ENCODE assay signal across 8 cellular contexts in genomic region chr2:99140056-99140859, GRCh38. TPM values are rescaled to one million over a fixed set of nuclear protein-coding genes. Genes with fewer than 3 reads are reported as not detected.
DNase-seq lines count a peak whose midpoint lies in the region; ATAC-seq and TF ChIP-seq lines count a peak whose summit lies in the region.

No MANE protein-coding gene starts in this region.

- H4K20me1 ChIP-seq in KMS-11 (ENCODE audit: insufficient read depth): no peaks in the 10 kb centered on the region

- H3K36me3 ChIP-seq in KMS-11 (ENCODE audit: insufficient read depth) (no peaks in the 10 kb centered on the region), colonic mucosa (no peaks in the 10 kb centered on the region)

- no peak for ATAC-seq in HG03460 (IDR thresholded peaks at IDR 0.05; ENCODE audit: unreplicated experiment)
- no peak for ATAC-seq in HG03108 (IDR thresholded peaks at IDR 0.05; ENCODE audit: unreplicated experiment)

- peak overlapping the region; percentile 64 for H3K4me2 ChIP-seq in KMS-11

- H3K9ac ChIP-seq in KMS-11: peak overlapping the region; percentile 50; the same call in 1 of the 2 replicates
- H3K9ac ChIP-seq in colonic mucosa (ENCODE audit: low read depth in 2 of 2, low read length in 2 of 2): peak overlapping the region; percentile 87 to 89

- H3K4me3 ChIP-seq in AG10803 (ENCODE audit: low read length) (peak overlapping the region; percentile 84), KMS-11 (IDR thresholded peaks at IDR 0.05; ENCODE audit: insufficient read depth, low read depth, low read length) (no peak overlapping the region), colonic mucosa (peak overlapping the region; percentile 68)

- H3K79me2 ChIP-seq in KMS-11 (ENCODE audit: insufficient read depth, low read depth): no peaks in the 10 kb centered on the region

- peak; percentile 11 for DNase-seq in AG10803 (ENCODE audit: low read depth)
- DNase-seq in colonic mucosa: no peak
- peak; percentile 57 for DNase-seq in myocyte (ENCODE audit: low read depth)
- DNase-seq in NCI-H510A (lab: John Stamatoyannopoulos, UW): no peak
- DNase-seq in NCI-H82 (lab: John Stamatoyannopoulos, UW): no peak

- TF ChIP-seq CTCF in AG10803 (conservative IDR thresholded peaks at IDR 0.05; ENCODE audit: low read length) (no peak), KMS-11 (conservative IDR thresholded peaks at IDR 0.05; ENCODE audit: low read depth, low read length) (no peak), colonic mucosa (IDR thresholded peaks at IDR 0.05) (no peak)

- peak overlapping the region; percentile 77 for H2AFZ ChIP-seq in KMS-11 (ENCODE audit: low read depth)

- H3K9me3 ChIP-seq in colonic mucosa: no peaks in the 10 kb centered on the region

- intact Hi-C loops in colonic mucosa (cut with DNase I): no loop called here

- no peaks in the 10 kb centered on the region for H3K27me3 ChIP-seq in KMS-11 (ENCODE audit: insufficient read depth, low read depth)
- H3K27me3 ChIP-seq in colonic mucosa: no peaks in the 10 kb centered on the region

- H3K4me1 ChIP-seq in KMS-11 (ENCODE audit: low read depth, poor library complexity, severe bottlenecking): peaks cover 20% of the 10 kb centered on the region
- no peaks in the 10 kb centered on the region for H3K4me1 ChIP-seq in colonic mucosa

- H3K27ac ChIP-seq in KMS-11: no peak overlapping the region
- H3K27ac ChIP-seq in colonic mucosa: peak overlapping the region; percentile 90

RNA-seq across cellular contexts. Expression of gene C2orf15, which starts 1.2 kb away (rescaled TPM):
- total RNA-seq in colonic mucosa (1 to 10 TPM; 3.1 to 3.6 TPM), myocyte (0.78 TPM in 1 of 2 replicates, not detected in the other)
- polyA plus RNA-seq in myocyte (2012): 0.21 TPM

RNA-seq across cellular contexts. Expression of gene TSGA10, which starts 14.5 kb away (rescaled TPM):
- total RNA-seq in colonic mucosa (1 to 10 TPM; 6.1 to 6.6 TPM), myocyte (2.4 and 5.9 TPM in 2 replicates)
- 2.5 TPM for polyA plus RNA-seq in myocyte (2012)

RNA-seq across cellular contexts. Expression of gene LIPT1, which starts 14.5 kb away (rescaled TPM):
- total RNA-seq in colonic mucosa (1 to 10 TPM; 6.2 to 6.3 TPM), myocyte (5.0 and 5.9 TPM in 2 replicates)
- 4.2 TPM for polyA plus RNA-seq in myocyte (2012)

RNA-seq across cellular contexts. Expression of gene MITD1, which starts 40.6 kb away (rescaled TPM):
- 10 to 100 TPM; 24.6 to 25.3 TPM for total RNA-seq in colonic mucosa
- total RNA-seq in myocyte: 30.3 and 31.1 TPM in 2 replicates
- 15.7 TPM for polyA plus RNA-seq in myocyte (2012)

RNA-seq across cellular contexts. Expression of gene MRPL30, which starts 40.7 kb away (rescaled TPM):
- total RNA-seq in colonic mucosa (10 to 100 TPM; 25.9 to 26.9 TPM), myocyte (53.2 and 65.8 TPM in 2 replicates)
- 20.5 TPM for polyA plus RNA-seq in myocyte (2012)

Comparison
In these comparisons a context has a peak if more than half of its experiments do, and no peak if none do; other contexts are left out.
1. DNase-seq: peak in AG10803 (single experiment) and myocyte (single experiment); none in colonic mucosa (single experiment), NCI-H510A (single experiment) and NCI-H82 (single experiment).